Comparison of ENCODE assay signal across 13 cellular contexts in genomic region chr14:70666364-70666691, GRCh38. TPM values are rescaled to one million over a fixed set of nuclear protein-coding genes. Genes with fewer than 3 reads are reported as not detected.
DNase-seq lines count a peak whose midpoint lies in the region; ATAC-seq and TF ChIP-seq lines count a peak whose summit lies in the region.
"Had no signal": no experiment of that assay in that cellular context is flagged by ENCODE, and none has a peak within 500 bp of the region (broad histone marks: within the 10 kb centered on the region; RNA-seq: fewer than 3 reads in every experiment).

No MANE protein-coding gene starts in this region.

- no peaks in the 10 kb centered on the region for H3K9me3 Mint-ChIP-seq in endodermal cell
- H3K9me3 Mint-ChIP-seq: nephron had no signal

- peaks cover 39% of the 10 kb centered on the region for H3K36me3 ChIP-seq in endodermal cell (ENCODE audit: control insufficient read depth, insufficient read depth, low read length)
- peaks cover 0 to 31% (median 8%) of the 10 kb centered on the region in 6 donors for H3K36me3 ChIP-seq in spleen

- H3K4me3 ChIP-seq in GM12864 (ENCODE audit: low read depth, low read length) (peak overlapping the region; percentile 9; the same call in 1 of the 2 replicates), endodermal cell (ENCODE audit: low read length) (no peak overlapping the region), spleen (no peak overlapping the region)

- no peaks in the 10 kb centered on the region for H3K27me3 ChIP-seq in endodermal cell (ENCODE audit: control insufficient read depth, insufficient read depth, low read length, poor library complexity, severe bottlenecking)
- no peaks in the 10 kb centered on the region for H3K27me3 ChIP-seq in spleen (replicated peaks in 1 of 7)

- no peak overlapping the region for H3K27ac ChIP-seq in endodermal cell (ENCODE audit: low read depth, low read length)
- peak overlapping the region; percentile 9 to 88 (median 68) for H3K27ac ChIP-seq in spleen

- WGBS in endodermal cell (ENCODE audit: insufficient coverage in 1 of 2, insufficient read length in 1 of 2), 2 experiments = 100% methylated on average over 1 of the region's 1 CpG; no CpG with 5 or more reads in 1 of the 2 experiments
- WGBS in spleen, 5 donors = 68 to 91% (median 85%) methylated on average over 1 of the region's 1 CpG

- H3K4me1 Mint-ChIP-seq in endodermal cell = peaks cover 31% of the 10 kb centered on the region

- no peak for ATAC-seq in HG02885 (IDR thresholded peaks at IDR 0.05; ENCODE audit: poor library complexity, unreplicated experiment)
- ATAC-seq in GM18517 (IDR thresholded peaks at IDR 0.05; ENCODE audit: unreplicated experiment) = no peak
- ATAC-seq in GM18861 (IDR thresholded peaks at IDR 0.05; ENCODE audit: unreplicated experiment) = no peak

- no peak for TF ChIP-seq CTCF in GM12864 (IDR thresholded peaks at IDR 0.05; ENCODE audit: low read depth, low read length, missing control alignments)
- no peak for TF ChIP-seq CTCF in endodermal cell (conservative IDR thresholded peaks at IDR 0.05)
- TF ChIP-seq CTCF in spleen (IDR thresholded peaks at IDR 0.05 in 8 of 11, conservative IDR thresholded peaks at IDR 0.05 in 3 of 11) = no peak

- peaks cover 15% of the 10 kb centered on the region for H3K4me1 ChIP-seq in endodermal cell (ENCODE audit: control insufficient read depth, insufficient read depth, low read length)
- peaks cover 42 to 98% (median 78%) of the 10 kb centered on the region in 6 donors for H3K4me1 ChIP-seq in spleen

- H3K27me3 Mint-ChIP-seq in endodermal cell (ENCODE audit: insufficient read depth) = no peaks in the 10 kb centered on the region

- H3K4me3 Mint-ChIP-seq in endodermal cell = no peak overlapping the region
- H3K4me3 Mint-ChIP-seq: nephron had no signal

- H3K36me3 Mint-ChIP-seq in endodermal cell (ENCODE audit: low read depth) = peaks cover 35% of the 10 kb centered on the region

- no peak for TF ChIP-seq POLR2A in spleen (IDR thresholded peaks at IDR 0.05)

- H3K9ac ChIP-seq in endodermal cell (ENCODE audit: extremely low read depth, low read length, poor library complexity, severe bottlenecking) = no peak overlapping the region

- peak overlapping the region; percentile 44 for H3K27ac Mint-ChIP-seq in endodermal cell

- DNase-seq in GM12864 (ENCODE audit: low read depth) (no peak), RPMI7951 (ENCODE audit: low read depth) (peak; percentile 21), endodermal cell (no peak), spleen (no peak), DMS79 treated with DMSO at 0.1 percent for 48 hours (lab: John Stamatoyannopoulos, UW) (no peak)
- DNase-seq: NCI-H1048; NCI-H526 treated with DMSO at 0.1 percent for 48 hours; stimulated activated CD4-positive, alpha-beta T cell treated with anti-CD3 and anti-CD28 coated beads, Interleukin-12 subunit alpha, Interleukin-12 subunit beta, amount 100 ng/mL, for 4 hours; T-helper 1 cell had no signal

- no peaks in the 10 kb centered on the region for H3K9me3 ChIP-seq in endodermal cell (ENCODE audit: control insufficient read depth, low read length)
- H3K9me3 ChIP-seq in spleen = no peaks in the 10 kb centered on the region

- intact Hi-C loops in spleen (cut with DNase I; ENCODE audit: low total_unique reads) = no loop called here

RNA-seq across cellular contexts. Expression of gene TTC9, which starts 24.6 kb away (rescaled TPM):
- 0.10 TPM in 1 of 2 replicates, not detected in the other for total RNA-seq in RPMI7951 (2014; rRNA removed; shearing (Covaris generic))
- total RNA-seq in endodermal cell (10 to 100 TPM in 1 of 2 donors, 1 to 10 TPM in 1; 9.4 to 11.6 TPM), spleen (10 to 100 TPM in 1 of 7 donors, 1 to 10 TPM in 6; 8.1 to 13.2 (median 9.3) TPM)
- polyA plus RNA-seq in endodermal cell (2013, experiment 1 of 2) = 7.6 TPM
- 7.8 TPM for polyA plus RNA-seq in endodermal cell (2013, experiment 2 of 2)
- 1 to 10 TPM; 4.6 to 7.4 (median 7.3) TPM for polyA plus RNA-seq in spleen
